Comparison of ENCODE assay signal across 1 cellular context in the genomic region with DNA sequence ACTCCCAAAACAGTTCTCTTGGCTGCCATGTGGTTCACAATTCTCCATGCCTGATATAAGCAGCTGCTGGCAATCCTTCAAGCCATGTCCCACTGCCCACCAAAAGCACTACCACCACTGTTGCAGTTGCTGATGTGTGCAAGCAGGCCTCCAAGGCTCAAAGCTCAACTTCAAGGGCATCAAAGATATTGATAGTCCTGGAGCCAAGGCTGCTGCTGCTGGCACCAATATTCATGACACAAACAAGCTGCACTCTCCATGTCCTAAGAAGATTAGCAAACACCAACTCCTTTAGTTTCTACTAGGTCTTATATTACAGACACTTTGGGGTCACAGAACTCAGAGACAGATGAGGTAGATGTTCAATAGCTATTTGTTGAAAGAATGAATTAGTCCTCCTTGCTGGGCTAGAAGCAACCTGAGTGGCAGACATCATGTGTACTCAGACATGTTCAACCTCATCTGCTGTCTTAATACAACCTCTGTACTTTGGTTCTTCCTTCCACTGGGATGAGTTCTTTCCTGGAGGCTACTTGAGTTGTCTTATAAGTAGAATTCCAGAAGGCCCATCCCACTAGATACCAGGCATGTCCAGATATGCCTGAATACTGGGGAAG.
TF ChIP-seq lines count a peak whose summit lies in the region.

No MANE protein-coding gene starts in this region.

TF ChIP-seq in HepG2, 621 proteins besides CTCF, POLR2A, EP300 and RAD21 (continued from another document):
- no peak for TF ChIP-seq REL (CRISPR knock-in tag; conservative IDR thresholded peaks at IDR 0.05)
- peak; percentile 36; the same call in 1 of the 2 replicates for TF ChIP-seq TCF7 (IDR thresholded peaks at IDR 0.05; ENCODE audit: low read depth)
- TF ChIP-seq ZSCAN31 (CRISPR knock-in tag; IDR thresholded peaks at IDR 0.05; ENCODE audit: low read depth): no peak
- TF ChIP-seq ZBTB7B (CRISPR knock-in tag; IDR thresholded peaks at IDR 0.05): peak; percentile 86
- TF ChIP-seq MXI1 (IDR thresholded peaks at IDR 0.05; ENCODE audit: borderline replicate concordance, low read depth, low read length): peak; percentile 45; the same call in 1 of the 3 replicates
- 0 out of 2 replicates have a peak, but pooled peaks have one; percentile 22 for TF ChIP-seq ZSCAN25 (CRISPR knock-in tag; IDR thresholded peaks at IDR 0.05)
- TF ChIP-seq, protein P1, sequence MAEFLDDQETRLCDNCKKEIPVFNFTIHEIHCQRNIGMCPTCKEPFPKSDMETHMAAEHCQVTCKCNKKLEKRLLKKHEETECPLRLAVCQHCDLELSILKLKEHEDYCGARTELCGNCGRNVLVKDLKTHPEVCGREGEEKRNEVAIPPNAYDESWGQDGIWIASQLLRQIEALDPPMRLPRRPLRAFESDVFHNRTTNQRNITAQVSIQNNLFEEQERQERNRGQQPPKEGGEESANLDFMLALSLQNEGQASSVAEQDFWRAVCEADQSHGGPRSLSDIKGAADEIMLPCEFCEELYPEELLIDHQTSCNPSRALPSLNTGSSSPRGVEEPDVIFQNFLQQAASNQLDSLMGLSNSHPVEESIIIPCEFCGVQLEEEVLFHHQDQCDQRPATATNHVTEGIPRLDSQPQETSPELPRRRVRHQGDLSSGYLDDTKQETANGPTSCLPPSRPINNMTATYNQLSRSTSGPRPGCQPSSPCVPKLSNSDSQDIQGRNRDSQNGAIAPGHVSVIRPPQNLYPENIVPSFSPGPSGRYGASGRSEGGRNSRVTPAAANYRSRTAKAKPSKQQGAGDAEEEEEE (CRISPR knock-in tag; IDR thresholded peaks at IDR 0.05; ENCODE audit: borderline replicate concordance): no peak
- peak; percentile 45; the same call in 1 of the 2 replicates for TF ChIP-seq GATA4 (IDR thresholded peaks at IDR 0.05; ENCODE audit: borderline replicate concordance, low read depth)
- TF ChIP-seq, protein P2, sequence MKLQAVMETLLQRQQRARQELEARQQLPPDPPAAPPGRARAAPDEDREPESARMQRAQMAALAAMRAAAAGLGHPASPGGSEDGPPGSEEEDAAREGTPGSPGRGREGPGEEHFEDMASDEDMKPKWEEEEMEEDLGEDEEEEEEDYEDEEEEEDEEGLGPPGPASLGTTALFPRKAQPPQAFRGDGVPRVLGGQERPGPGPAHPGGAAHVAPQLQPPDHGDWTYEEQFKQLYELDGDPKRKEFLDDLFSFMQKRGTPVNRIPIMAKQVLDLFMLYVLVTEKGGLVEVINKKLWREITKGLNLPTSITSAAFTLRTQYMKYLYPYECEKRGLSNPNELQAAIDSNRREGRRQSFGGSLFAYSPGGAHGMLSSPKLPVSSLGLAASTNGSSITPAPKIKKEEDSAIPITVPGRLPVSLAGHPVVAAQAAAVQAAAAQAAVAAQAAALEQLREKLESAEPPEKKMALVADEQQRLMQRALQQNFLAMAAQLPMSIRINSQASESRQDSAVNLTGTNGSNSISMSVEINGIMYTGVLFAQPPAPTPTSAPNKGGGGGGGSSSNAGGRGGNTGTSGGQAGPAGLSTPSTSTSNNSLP (IDR thresholded peaks at IDR 0.05; ENCODE audit: low read depth, low read length): peak; percentile 51; the same call in 1 of the 2 replicates
- TF ChIP-seq ZNF556 (CRISPR knock-in tag; IDR thresholded peaks at IDR 0.05; ENCODE audit: borderline replicate concordance): peak; percentile 51; the same call in 1 of the 2 replicates
- TF ChIP-seq, protein P3, sequence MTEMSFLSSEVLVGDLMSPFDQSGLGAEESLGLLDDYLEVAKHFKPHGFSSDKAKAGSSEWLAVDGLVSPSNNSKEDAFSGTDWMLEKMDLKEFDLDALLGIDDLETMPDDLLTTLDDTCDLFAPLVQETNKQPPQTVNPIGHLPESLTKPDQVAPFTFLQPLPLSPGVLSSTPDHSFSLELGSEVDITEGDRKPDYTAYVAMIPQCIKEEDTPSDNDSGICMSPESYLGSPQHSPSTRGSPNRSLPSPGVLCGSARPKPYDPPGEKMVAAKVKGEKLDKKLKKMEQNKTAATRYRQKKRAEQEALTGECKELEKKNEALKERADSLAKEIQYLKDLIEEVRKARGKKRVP (CRISPR knock-in tag; IDR thresholded peaks at IDR 0.05): peak in 1 of 2 experiments; percentile 82; a peak in 2 of 4 replicates
- no peak for TF ChIP-seq KDM5B (CRISPR knock-in tag; IDR thresholded peaks at IDR 0.05; ENCODE audit: borderline replicate concordance)
- TF ChIP-seq RXRA (CRISPR knock-in tag; IDR thresholded peaks at IDR 0.05): no peak; the same call in 1 of the 2 replicates
- TF ChIP-seq, protein P4, sequence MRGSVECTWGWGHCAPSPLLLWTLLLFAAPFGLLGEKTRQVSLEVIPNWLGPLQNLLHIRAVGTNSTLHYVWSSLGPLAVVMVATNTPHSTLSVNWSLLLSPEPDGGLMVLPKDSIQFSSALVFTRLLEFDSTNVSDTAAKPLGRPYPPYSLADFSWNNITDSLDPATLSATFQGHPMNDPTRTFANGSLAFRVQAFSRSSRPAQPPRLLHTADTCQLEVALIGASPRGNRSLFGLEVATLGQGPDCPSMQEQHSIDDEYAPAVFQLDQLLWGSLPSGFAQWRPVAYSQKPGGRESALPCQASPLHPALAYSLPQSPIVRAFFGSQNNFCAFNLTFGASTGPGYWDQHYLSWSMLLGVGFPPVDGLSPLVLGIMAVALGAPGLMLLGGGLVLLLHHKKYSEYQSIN (CRISPR knock-in tag; IDR thresholded peaks at IDR 0.05; ENCODE audit: borderline replicate concordance): no peak; the same call in 1 of the 2 replicates
- peak; percentile 86 for TF ChIP-seq SKI (IDR thresholded peaks at IDR 0.05; ENCODE audit: partially characterized antibody)
- no peak for TF ChIP-seq KLF12 (CRISPR knock-in tag; IDR thresholded peaks at IDR 0.05; ENCODE audit: borderline replicate concordance)
- TF ChIP-seq MED13 (CRISPR knock-in tag; IDR thresholded peaks at IDR 0.05): no peak
- TF ChIP-seq FOSL2 (CRISPR knock-in tag; IDR thresholded peaks at IDR 0.05): peak; percentile 71
- no peak for TF ChIP-seq ZFP36L1 (CRISPR knock-in tag; IDR thresholded peaks at IDR 0.05)
- 0 out of 2 replicates have a peak, but pooled peaks have one; percentile 3 for TF ChIP-seq NFE2L2 (IDR thresholded peaks at IDR 0.05; ENCODE audit: low read length)
- 0 out of 2 replicates have a peak, but pooled peaks have one; percentile 71 for TF ChIP-seq RELA (CRISPR knock-in tag; IDR thresholded peaks at IDR 0.05)
- TF ChIP-seq, protein P5, sequence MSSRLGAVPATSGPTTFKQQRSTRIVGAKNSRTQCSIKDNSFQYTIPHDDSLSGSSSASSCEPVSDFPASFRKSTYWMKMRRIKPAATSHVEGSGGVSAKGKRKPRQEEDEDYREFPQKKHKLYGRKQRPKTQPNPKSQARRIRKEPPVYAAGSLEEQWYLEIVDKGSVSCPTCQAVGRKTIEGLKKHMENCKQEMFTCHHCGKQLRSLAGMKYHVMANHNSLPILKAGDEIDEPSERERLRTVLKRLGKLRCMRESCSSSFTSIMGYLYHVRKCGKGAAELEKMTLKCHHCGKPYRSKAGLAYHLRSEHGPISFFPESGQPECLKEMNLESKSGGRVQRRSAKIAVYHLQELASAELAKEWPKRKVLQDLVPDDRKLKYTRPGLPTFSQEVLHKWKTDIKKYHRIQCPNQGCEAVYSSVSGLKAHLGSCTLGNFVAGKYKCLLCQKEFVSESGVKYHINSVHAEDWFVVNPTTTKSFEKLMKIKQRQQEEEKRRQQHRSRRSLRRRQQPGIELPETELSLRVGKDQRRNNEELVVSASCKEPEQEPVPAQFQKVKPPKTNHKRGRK (CRISPR knock-in tag; IDR thresholded peaks at IDR 0.05): no peak
- peak; percentile 55; the same call in 1 of the 2 replicates for TF ChIP-seq KDM2A (CRISPR knock-in tag; IDR thresholded peaks at IDR 0.05; ENCODE audit: borderline replicate concordance, low read depth)
- TF ChIP-seq, protein P6, sequence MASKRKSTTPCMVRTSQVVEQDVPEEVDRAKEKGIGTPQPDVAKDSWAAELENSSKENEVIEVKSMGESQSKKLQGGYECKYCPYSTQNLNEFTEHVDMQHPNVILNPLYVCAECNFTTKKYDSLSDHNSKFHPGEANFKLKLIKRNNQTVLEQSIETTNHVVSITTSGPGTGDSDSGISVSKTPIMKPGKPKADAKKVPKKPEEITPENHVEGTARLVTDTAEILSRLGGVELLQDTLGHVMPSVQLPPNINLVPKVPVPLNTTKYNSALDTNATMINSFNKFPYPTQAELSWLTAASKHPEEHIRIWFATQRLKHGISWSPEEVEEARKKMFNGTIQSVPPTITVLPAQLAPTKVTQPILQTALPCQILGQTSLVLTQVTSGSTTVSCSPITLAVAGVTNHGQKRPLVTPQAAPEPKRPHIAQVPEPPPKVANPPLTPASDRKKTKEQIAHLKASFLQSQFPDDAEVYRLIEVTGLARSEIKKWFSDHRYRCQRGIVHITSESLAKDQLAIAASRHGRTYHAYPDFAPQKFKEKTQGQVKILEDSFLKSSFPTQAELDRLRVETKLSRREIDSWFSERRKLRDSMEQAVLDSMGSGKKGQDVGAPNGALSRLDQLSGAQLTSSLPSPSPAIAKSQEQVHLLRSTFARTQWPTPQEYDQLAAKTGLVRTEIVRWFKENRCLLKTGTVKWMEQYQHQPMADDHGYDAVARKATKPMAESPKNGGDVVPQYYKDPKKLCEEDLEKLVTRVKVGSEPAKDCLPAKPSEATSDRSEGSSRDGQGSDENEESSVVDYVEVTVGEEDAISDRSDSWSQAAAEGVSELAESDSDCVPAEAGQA (IDR thresholded peaks at IDR 0.05; ENCODE audit: low read depth): peak; percentile 65; the same call in 1 of the 2 replicates
- TF ChIP-seq, protein P6 (CRISPR knock-in tag; IDR thresholded peaks at IDR 0.05; ENCODE audit: borderline replicate concordance): no peak
- TF ChIP-seq POLR2G (IDR thresholded peaks at IDR 0.05; ENCODE audit: low read depth, low read length): no peak
- TF ChIP-seq NFIC (IDR thresholded peaks at IDR 0.05; ENCODE audit: low read length): peak; percentile 69; the same call in 1 of the 2 replicates
